Comparison of ENCODE assay signal across 19 cellular contexts in the genomic region with DNA sequence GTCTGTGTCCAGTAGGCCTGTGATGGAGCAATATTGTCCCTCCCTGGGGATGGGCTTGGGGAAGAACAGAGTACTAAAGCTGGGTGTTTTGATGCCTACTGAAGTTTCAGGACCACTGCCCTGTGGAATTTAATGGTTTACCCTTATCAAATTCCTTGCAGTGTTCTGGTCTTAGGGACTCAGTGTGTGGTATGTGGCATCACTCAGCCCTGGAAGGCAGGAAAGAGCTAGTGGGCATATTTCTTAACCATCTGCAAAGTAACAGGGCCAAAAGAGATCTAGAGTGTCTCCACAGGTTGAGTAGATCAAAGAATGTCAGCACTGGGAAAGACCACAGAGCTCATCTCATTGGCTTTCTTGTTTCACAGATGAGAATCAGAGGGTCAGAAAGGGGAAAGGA. TPM values are rescaled to one million over a fixed set of nuclear protein-coding genes. Genes with fewer than 3 reads are reported as not detected.
DNase-seq lines count a peak whose midpoint lies in the region; ATAC-seq and TF ChIP-seq lines count a peak whose summit lies in the region.
"Had no signal": no experiment of that assay in that cellular context is flagged by ENCODE, and none has a peak within 500 bp of the region (broad histone marks: within the 10 kb centered on the region; RNA-seq: fewer than 3 reads in every experiment).

No MANE protein-coding gene starts in this region.

- TF ChIP-seq RAD21 in IMR-90 (IDR thresholded peaks at IDR 0.05; ENCODE audit: low read length): no peak

- TF ChIP-seq CTCF in IMR-90 (conservative IDR thresholded peaks at IDR 0.05; ENCODE audit: low read depth, low read length) (no peak), foreskin fibroblast (IDR thresholded peaks at IDR 0.05; ENCODE audit: low read depth, low read length) (no peak)

- no peak overlapping the region for H4K91ac ChIP-seq in IMR-90 (ENCODE audit: insufficient read depth, low read depth, low read length)

- H3K27me3 Mint-ChIP-seq in immature natural killer cell (ENCODE audit: low read depth in 3 of 3): peaks cover 0 to 2% (median 0%) of the 10 kb centered on the region in 3 donors
- H3K27me3 Mint-ChIP-seq: CD4-positive, CD25-positive, alpha-beta regulatory T cell had no signal

- H2BK5ac ChIP-seq in IMR-90 (ENCODE audit: low read depth, low read length, poor library complexity, severe bottlenecking): no peak overlapping the region

- H3K36me3 ChIP-seq in IMR-90 (ENCODE audit: control insufficient read depth, insufficient read depth, low read length): no peaks in the 10 kb centered on the region

- CTCF ChIA-PET in IMR-90 (lab: Yijun Ruan, JAX): interaction anchor here (1.2 kb wide), 1 partner anchor 306 kb away, joined by 3 read pairs; no protein-coding TSS in a partner anchor

- H3K9ac ChIP-seq in IMR-90 (ENCODE audit: low read depth, low read length): no peak overlapping the region
- H3K9ac ChIP-seq: GM23248 had no signal

- no peaks in the 10 kb centered on the region for H3K27me3 ChIP-seq in IMR-90 (ENCODE audit: control insufficient read depth, insufficient read depth, low read length)

- in situ Hi-C loops in IMR-90 (cut with MboI; ENCODE audit: low sequenced_read_pairs): no loop called here

- H2BK15ac ChIP-seq in IMR-90 (ENCODE audit: low read depth, low read length): no peak overlapping the region

- dilution Hi-C loops in IMR-90 (cut with HindIII; ENCODE audit: low sequenced_read_pairs, unreplicated experiment): no loop called here

- BruUV-seq in IMR-90 (replicated peaks; lab: Mats Ljungman, UMichigan): no TSS peak

- H3K14ac ChIP-seq in IMR-90 (replicated peaks; ENCODE audit: low read depth, low read length): no peak overlapping the region

- no peak overlapping the region for H4K5ac ChIP-seq in IMR-90 (ENCODE audit: low read depth, low read length)

- no peak overlapping the region for H3K27ac ChIP-seq in IMR-90 (ENCODE audit: insufficient read depth, low read length)
- H3K27ac ChIP-seq: A549, C4-2B, GM23248 had no signal

- H2BK120ac ChIP-seq in IMR-90 (ENCODE audit: low read depth, low read length): no peak overlapping the region

- H4K8ac ChIP-seq in IMR-90 (ENCODE audit: low read depth in 2 of 2, low read length in 2 of 2): no peak overlapping the region

- peaks cover 16% of the 10 kb centered on the region for H3K4me1 ChIP-seq in IMR-90 (ENCODE audit: control insufficient read depth, insufficient read depth, low read length)
- H3K4me1 ChIP-seq: Caco-2 had no signal

- no peak overlapping the region for H3K4me3 Mint-ChIP-seq in immature natural killer cell
- H3K4me3 Mint-ChIP-seq: CD4-positive, CD25-positive, alpha-beta regulatory T cell; CD8-positive, alpha-beta T cell had no signal

- intact Hi-C loops in IMR-90 (cut with micrococcal nuclease): no loop called here

- 0 out of 2 replicates have a peak overlapping the region, but pooled peaks have one; percentile 54 for H2AK5ac ChIP-seq in IMR-90 (ENCODE audit: low read depth, low read length)

- no peak overlapping the region for H3K4ac ChIP-seq in IMR-90 (ENCODE audit: low read depth, low read length)

- H3K9me3 ChIP-seq in IMR-90 (ENCODE audit: control insufficient read depth, insufficient read depth, low read length): no peaks in the 10 kb centered on the region
- H3K9me3 ChIP-seq: A549, Caco-2 had no signal

- POLR2A ChIA-PET in IMR-90 (lab: Charles Lee; ENCODE audit: unreplicated experiment): interaction anchor here (0.7 kb wide), 2 partner anchors 10 to 687 kb away, joined by 3 to 5 read pairs; no protein-coding TSS in a partner anchor

- H3K79me1 ChIP-seq in IMR-90 (ENCODE audit: low read depth in 1 of 2, low read length in 2 of 2): no peaks in the 10 kb centered on the region; a peak in 1 of 4 replicates

- peak overlapping the region in 1 of 6 donors; percentile 11 for H3K27ac Mint-ChIP-seq in immature natural killer cell
- H3K27ac Mint-ChIP-seq: CD4-positive, CD25-positive, alpha-beta regulatory T cell; CD8-positive, alpha-beta T cell had no signal

- no peak overlapping the region for H2AK9ac ChIP-seq in IMR-90 (replicated peaks; ENCODE audit: low read depth, low read length, poor library complexity)

- H3K18ac ChIP-seq in IMR-90 (ENCODE audit: low read depth, low read length): no peak overlapping the region

- DNase-seq in IMR-90 (no peak), glomerular visceral epithelial cell (ENCODE audit: extremely low spot score) (peak; percentile 30), renal cortical epithelial cell (ENCODE audit: low read depth) (peak; percentile 52), immature natural killer cell (no peak), foreskin fibroblast (no peak), SW480 (ENCODE audit: low spot score) (no peak)
- DNase-seq: 8988T; Caco-2; CD4-positive, CD25-positive, alpha-beta regulatory T cell; CD8-positive, alpha-beta T cell; DMS153; DND-41; GM23248; H7; HCEC 1CT had no signal

- H3K36me3 Mint-ChIP-seq in immature natural killer cell: no peaks in the 10 kb centered on the region
- H3K36me3 Mint-ChIP-seq: CD4-positive, CD25-positive, alpha-beta regulatory T cell; CD8-positive, alpha-beta T cell had no signal

- H3K23ac ChIP-seq in IMR-90 (ENCODE audit: low read depth, low read length): no peak overlapping the region

- no peak for TF ChIP-seq POLR2A in IMR-90 (IDR thresholded peaks at IDR 0.05; ENCODE audit: low read depth, low read length)

- ATAC-seq in IMR-90 (ENCODE audit: low read depth): no peak
- ATAC-seq: A549; CD8-positive, alpha-beta T cell had no signal

- H3K4me1 Mint-ChIP-seq in immature natural killer cell: no peaks in the 10 kb centered on the region

- peaks cover 17% of the 10 kb centered on the region for H3K9me1 ChIP-seq in IMR-90 (ENCODE audit: insufficient read depth, low read length)

- no peak overlapping the region for H3K4me2 ChIP-seq in IMR-90 (ENCODE audit: low read depth, low read length)
- H3K4me2 ChIP-seq: A549 had no signal

- no peaks in the 10 kb centered on the region for H3K9me3 Mint-ChIP-seq in immature natural killer cell
- H3K9me3 Mint-ChIP-seq: CD8-positive, alpha-beta T cell had no signal

- no peak overlapping the region for H2AFZ ChIP-seq in IMR-90 (replicated peaks; ENCODE audit: low read length, poor library complexity)

- no peak overlapping the region for H2BK20ac ChIP-seq in IMR-90 (ENCODE audit: low read depth, low read length)

- H3K56ac ChIP-seq in IMR-90 (ENCODE audit: extremely low read depth, insufficient read depth, low read length): no peak overlapping the region

- no peaks in the 10 kb centered on the region for H4K20me1 ChIP-seq in IMR-90 (ENCODE audit: insufficient read depth, low read length)

- H3K4me3 ChIP-seq in IMR-90 (ENCODE audit: insufficient read depth, low read depth, low read length): no peak overlapping the region
- no peak overlapping the region for H3K4me3 ChIP-seq in foreskin fibroblast (ENCODE audit: low read depth in 1 of 2, low read length in 2 of 2)
- H3K4me3 ChIP-seq: A549, GM23248 had no signal

TF ChIP-seq in IMR-90, 13 proteins besides CTCF, POLR2A, EP300 and RAD21:
- no peak for TF ChIP-seq SMC3 (IDR thresholded peaks at IDR 0.05; ENCODE audit: low read depth, low read length)
- no peak for TF ChIP-seq BHLHE40 (IDR thresholded peaks at IDR 0.05; ENCODE audit: low read depth, low read length)
- TF ChIP-seq MAZ (IDR thresholded peaks at IDR 0.05; ENCODE audit: borderline replicate concordance, low read depth, low read length): no peak
- TF ChIP-seq CHD1 (IDR thresholded peaks at IDR 0.05; ENCODE audit: low read depth, low read length): no peak
- TF ChIP-seq, protein P1, sequence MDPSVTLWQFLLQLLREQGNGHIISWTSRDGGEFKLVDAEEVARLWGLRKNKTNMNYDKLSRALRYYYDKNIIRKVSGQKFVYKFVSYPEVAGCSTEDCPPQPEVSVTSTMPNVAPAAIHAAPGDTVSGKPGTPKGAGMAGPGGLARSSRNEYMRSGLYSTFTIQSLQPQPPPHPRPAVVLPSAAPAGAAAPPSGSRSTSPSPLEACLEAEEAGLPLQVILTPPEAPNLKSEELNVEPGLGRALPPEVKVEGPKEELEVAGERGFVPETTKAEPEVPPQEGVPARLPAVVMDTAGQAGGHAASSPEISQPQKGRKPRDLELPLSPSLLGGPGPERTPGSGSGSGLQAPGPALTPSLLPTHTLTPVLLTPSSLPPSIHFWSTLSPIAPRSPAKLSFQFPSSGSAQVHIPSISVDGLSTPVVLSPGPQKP (IDR thresholded peaks at IDR 0.05; ENCODE audit: borderline replicate concordance, low read depth, low read length): no peak
- TF ChIP-seq MAFK (IDR thresholded peaks at IDR 0.05; ENCODE audit: low read depth, low read length): no peak
- no peak for TF ChIP-seq MXI1 (IDR thresholded peaks at IDR 0.05; ENCODE audit: borderline replicate concordance, low read depth, low read length)
- no peak for TF ChIP-seq FOS (IDR thresholded peaks at IDR 0.05; ENCODE audit: low read depth, low read length)
- TF ChIP-seq NFE2L2 (IDR thresholded peaks at IDR 0.05; ENCODE audit: low read depth, low read length): no peak

RNA-seq across cellular contexts. Expression of gene SCN10A, which starts 11.8 kb away (rescaled TPM):
- not detected in 2 replicates for total RNA-seq in IMR-90 (2012; rRNA removed)
- polyA plus RNA-seq in IMR-90 (2012; rRNA removed): not detected in 2 replicates
- polyA plus RNA-seq in IMR-90 (2012; cell fraction: cytosol; rRNA removed): under 0.01 TPM in 1 of 2 replicates, not detected in the other
- polyA plus RNA-seq in IMR-90 (2012; cell fraction: nucleus; rRNA removed; ENCODE audit: low replicate concordance): 0.01 TPM in 2 replicates
- total RNA-seq in renal cortical epithelial cell: not detected in 2 replicates
- polyA plus RNA-seq in immature natural killer cell: not detected
- total RNA-seq: Caco-2; CD4-positive, CD25-positive, alpha-beta regulatory T cell; CD8-positive, alpha-beta T cell; GM23248; H1; H7 had no signal
- polyA plus RNA-seq: A549; BJ; CD4-positive, CD25-positive, alpha-beta regulatory T cell; GM23248; H1 had no signal

Comparison
In these comparisons a context has a peak if more than half of its experiments do, and no peak if none do; other contexts are left out.
1. DNase-seq: peak in glomerular visceral epithelial cell (single experiment) and renal cortical epithelial cell (single experiment); none in IMR-90 (single experiment), immature natural killer cell (0 of 3), foreskin fibroblast (0 of 2) and SW480 (single experiment).